8 cellular contexts compared by ENCODE assay signal in the genomic region with DNA sequence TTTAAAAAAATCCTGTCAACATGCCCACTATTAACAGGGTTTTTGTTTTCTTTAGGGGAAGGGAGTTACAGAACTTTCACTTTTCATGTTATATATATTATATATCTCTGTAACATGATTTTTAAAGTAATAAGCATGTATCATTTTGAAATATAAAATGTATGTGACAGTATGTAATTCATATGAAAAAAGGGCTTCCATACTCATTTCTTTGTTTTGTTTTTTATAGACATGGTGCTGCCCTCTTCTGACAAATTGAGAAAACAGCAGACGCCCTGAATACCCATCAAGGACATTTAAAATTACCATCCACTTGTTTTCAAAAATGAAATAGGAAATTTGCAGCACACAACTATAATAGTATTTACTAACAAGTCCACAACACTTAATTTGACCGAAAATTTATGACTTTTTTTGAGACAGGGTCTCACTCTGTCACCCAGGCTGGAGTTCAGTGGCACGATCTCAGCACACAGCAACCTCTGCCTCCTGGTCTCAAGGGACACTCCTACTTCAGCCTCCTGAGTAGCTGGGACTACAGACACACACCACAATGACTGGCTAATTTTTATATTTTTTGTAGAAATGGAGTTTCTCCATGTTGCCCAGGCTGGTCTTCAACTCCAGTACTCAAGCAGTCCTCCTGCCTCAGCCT. TPM values are rescaled to one million over a fixed set of nuclear protein-coding genes. Genes with fewer than 3 reads are reported as not detected.
DNase-seq lines count a peak whose midpoint lies in the region; ATAC-seq and TF ChIP-seq lines count a peak whose summit lies in the region.

No MANE protein-coding gene starts in this region.

- no peak overlapping the region for H3K27ac Mint-ChIP-seq in activated B cell treated with CpG ODN at 0.5 μM for 24 hours

- intact Hi-C loops in activated B cell treated with CpG ODN at 0.5 μM for 24 hours (cut with micrococcal nuclease) = loop anchor here (1.0 to 2.0 kb wide), 5 partner anchors 16 to 361 kb away; no protein-coding TSS in a partner anchor

- H3K9me3 Mint-ChIP-seq in activated B cell treated with CpG ODN at 0.5 μM for 24 hours = no peaks in the 10 kb centered on the region

- TF ChIP-seq CTCF in activated B cell treated with CpG ODN at 0.5 μM for 24 hours (IDR thresholded peaks at IDR 0.05) (peak; percentile 60), right atrium auricular region (IDR thresholded peaks at IDR 0.05) (peak; percentile 51 to 78)

- peaks cover 13% of the 10 kb centered on the region for H3K36me3 ChIP-seq in right atrium auricular region

- peak overlapping the region; percentile 74 to 90 for H3K27ac ChIP-seq in right atrium auricular region

- H3K4me1 ChIP-seq in right atrium auricular region = peaks cover 0 to 23% of the 10 kb centered on the region in 2 donors

- H3K4me3 Mint-ChIP-seq in activated B cell treated with CpG ODN at 0.5 μM for 24 hours = no peak overlapping the region

- H3K27me3 ChIP-seq in right atrium auricular region = no peaks in the 10 kb centered on the region

- POLR2A ChIA-PET in activated B cell treated with CpG ODN at 0.5 μM for 24 hours (lab: Charles Lee) = no interaction called here

- H3K36me3 Mint-ChIP-seq in activated B cell treated with CpG ODN at 0.5 μM for 24 hours (ENCODE audit: low read depth) = peaks cover 24% of the 10 kb centered on the region

- H3K4me3 ChIP-seq in right atrium auricular region = no peak overlapping the region

- H3K27me3 Mint-ChIP-seq in activated B cell treated with CpG ODN at 0.5 μM for 24 hours = no peaks in the 10 kb centered on the region

- DNase-seq in NCI-H2107 treated with DMSO at 0.1 percent for 48 hours (lab: John Stamatoyannopoulos, UW; ENCODE audit: unreplicated experiment) (peak; percentile 22), NCI-H2107 (lab: John Stamatoyannopoulos, UW) (no peak), HT1080 (ENCODE audit: low read depth) (peak; percentile 54), activated B cell treated with CpG ODN at 0.5 μM for 24 hours (no peak), right atrium auricular region (ENCODE audit: low spot score) (no peak), superior temporal gyrus (ENCODE audit: extremely low spot score) (peak; percentile 71)
- no peak for DNase-seq in activated CD4-positive, CD25-positive, alpha-beta regulatory T cell (lab: John Stamatoyannopoulos, UW)
- DNase-seq in effector CD8-positive, alpha-beta T cell (lab: John Stamatoyannopoulos, UW) = no peak

- no peaks in the 10 kb centered on the region for H3K9me3 ChIP-seq in right atrium auricular region

- ATAC-seq in activated B cell treated with CpG ODN at 0.5 μM for 24 hours (ENCODE audit: low read depth) = peak; percentile 50

- CTCF ChIA-PET in activated B cell treated with CpG ODN at 0.5 μM for 24 hours (lab: Charles Lee) = interaction anchor here (1.0 to 3.5 kb wide), 5 partner anchors 18 to 389 kb away, joined by 3 to 32 read pairs (median 8); no protein-coding TSS in a partner anchor

- H3K4me1 Mint-ChIP-seq in activated B cell treated with CpG ODN at 0.5 μM for 24 hours = no peaks in the 10 kb centered on the region

RNA-seq across cellular contexts. Expression of gene CFDP1, which starts 30.4 kb away (rescaled TPM):
- 24.7 and 24.8 TPM in 2 replicates for total RNA-seq in HT1080 (2014; rRNA removed; shearing (Covaris generic))
- 52.5 and 57.4 TPM in 2 replicates for polyA plus RNA-seq in HT1080 (2015; cell fraction: cytosol; rRNA removed)
- 15.7 and 32.6 TPM in 2 replicates for polyA plus RNA-seq in HT1080 (2015; cell fraction: nucleus; rRNA removed)
- total RNA-seq in activated B cell treated with CpG ODN at 0.5 μM for 24 hours = 27.7 and 32.0 TPM in 2 replicates
- total RNA-seq in right atrium auricular region = 10 to 100 TPM; 25.2 to 33.6 TPM

Comparison
In these comparisons a context has a peak if more than half of its experiments do, and no peak if none do; other contexts are left out.
1. DNase-seq: peak in NCI-H2107 treated with DMSO at 0.1 percent for 48 hours (single experiment), HT1080 (single experiment) and superior temporal gyrus (single experiment); none in NCI-H2107 (single experiment), activated B cell treated with CpG ODN at 0.5 μM for 24 hours (single experiment), right atrium auricular region (single experiment), activated CD4-positive, CD25-positive, alpha-beta regulatory T cell (0 of 4) and effector CD8-positive, alpha-beta T cell (single experiment).